ENCODE assay signal across 11 cellular contexts in the genomic region with DNA sequence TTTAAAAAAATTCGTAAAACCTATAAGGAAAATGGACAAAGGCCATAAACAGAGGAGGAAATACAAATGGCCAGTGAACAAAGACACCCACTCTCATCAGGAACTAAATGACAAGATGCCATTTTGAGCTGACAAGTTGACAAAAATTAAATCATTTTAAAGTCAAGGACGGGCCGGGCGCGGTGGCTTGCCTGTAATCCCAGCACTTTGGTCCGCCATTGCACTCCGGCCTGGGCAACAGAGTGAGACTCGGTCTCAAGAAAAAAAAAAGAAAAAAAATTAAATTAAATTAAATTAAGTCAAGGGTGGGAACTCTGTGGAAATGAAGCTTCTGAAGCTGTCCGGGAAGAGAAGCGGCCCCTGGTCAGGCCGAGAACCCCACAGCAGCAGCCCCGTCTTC. TPM values are rescaled to one million over a fixed set of nuclear protein-coding genes. Genes with fewer than 3 reads are reported as not detected.
A peak's percentile ranks its signal among the peaks of the same experiment; 100 is the strongest.
DNase-seq lines count a peak whose midpoint lies in the region; ATAC-seq, FAIRE-seq and TF ChIP-seq lines count a peak whose summit lies in the region.
"Had no signal": no experiment of that assay in that cellular context is flagged by ENCODE, and none has a peak within 500 bp of the region (broad histone marks: within the 10 kb centered on the region; RNA-seq: fewer than 3 reads in every experiment).

No MANE protein-coding gene starts in this region.

- peaks cover 37% of the 10 kb centered on the region for H3K79me2 ChIP-seq in astrocyte (ENCODE audit: insufficient read depth, low read length)

- H3K9me3 Mint-ChIP-seq in natural killer cell treated with Interleukin-12 subunit alpha and Interleukin-12 subunit beta and Interleukin-15 and Interleukin-18, amount 100 ng/mL, for 72 hours = no peaks in the 10 kb centered on the region
- no peaks in the 10 kb centered on the region for H3K9me3 Mint-ChIP-seq in natural killer cell
- no peaks in the 10 kb centered on the region for H3K9me3 Mint-ChIP-seq in astrocyte (ENCODE audit: unreplicated experiment)
- H3K9me3 Mint-ChIP-seq in memory B cell = no peaks in the 10 kb centered on the region

- peaks cover 7% of the 10 kb centered on the region for H3K4me1 ChIP-seq in astrocyte (ENCODE audit: insufficient read depth, low read length)
- H3K4me1 ChIP-seq in Peyer's patch = peaks cover 0 to 30% (median 6%) of the 10 kb centered on the region in 4 donors

- H3K27me3 Mint-ChIP-seq in natural killer cell treated with Interleukin-12 subunit alpha and Interleukin-12 subunit beta and Interleukin-15 and Interleukin-18, amount 100 ng/mL, for 72 hours = peaks cover 22 to 23% of the 10 kb centered on the region in 2 donors
- peaks cover 33 to 34% of the 10 kb centered on the region in 2 donors for H3K27me3 Mint-ChIP-seq in natural killer cell (ENCODE audit: low read depth in 2 of 2)
- peaks cover 13% of the 10 kb centered on the region for H3K27me3 Mint-ChIP-seq in astrocyte (ENCODE audit: low read depth, unreplicated experiment)
- H3K27me3 Mint-ChIP-seq in memory B cell = peaks cover 2% of the 10 kb centered on the region

- H3K4me2 ChIP-seq in astrocyte (ENCODE audit: low read length) = peak overlapping the region; percentile 94

- no peak overlapping the region for H3K27ac Mint-ChIP-seq in natural killer cell treated with Interleukin-12 subunit alpha and Interleukin-12 subunit beta and Interleukin-15 and Interleukin-18, amount 100 ng/mL, for 72 hours
- H3K27ac Mint-ChIP-seq in natural killer cell = no peak overlapping the region
- H3K27ac Mint-ChIP-seq in astrocyte (ENCODE audit: unreplicated experiment) = no peak overlapping the region
- H3K27ac Mint-ChIP-seq in memory B cell = no peak overlapping the region

- DNase-seq in natural killer cell treated with Interleukin-12 subunit alpha and Interleukin-12 subunit beta and Interleukin-15 and Interleukin-18, amount 100 ng/mL, for 72 hours (ENCODE audit: low spot score) = no peak
- DNase-seq in natural killer cell (no peak), astrocyte (ENCODE audit: low read depth) (no peak), memory B cell (ENCODE audit: low spot score in 2 of 2) (no peak), DMS153 (lab: John Stamatoyannopoulos, UW) (no peak), putamen (ENCODE audit: low spot score) (no peak), Peyer's patch (no peak)
- DNase-seq: activated gamma-delta T cell treated with Interleukin-2 at 50 U/mL for 16 hours, NCI-H524 had no signal

- no peak for ATAC-seq in natural killer cell treated with Interleukin-12 subunit alpha and Interleukin-12 subunit beta and Interleukin-15 and Interleukin-18, amount 100 ng/mL, for 72 hours
- ATAC-seq in natural killer cell (no peak), memory B cell (ENCODE audit: low read depth) (no peak), GM21786 (IDR thresholded peaks at IDR 0.05; ENCODE audit: unreplicated experiment) (no peak)

- H3K36me3 Mint-ChIP-seq in natural killer cell treated with Interleukin-12 subunit alpha and Interleukin-12 subunit beta and Interleukin-15 and Interleukin-18, amount 100 ng/mL, for 72 hours = peaks cover 13% of the 10 kb centered on the region
- no peaks in the 10 kb centered on the region for H3K36me3 Mint-ChIP-seq in natural killer cell
- H3K36me3 Mint-ChIP-seq in astrocyte (ENCODE audit: low read depth, unreplicated experiment) = peaks cover 4% of the 10 kb centered on the region
- peaks cover under 1% of the 10 kb centered on the region for H3K36me3 Mint-ChIP-seq in memory B cell

- peaks cover 8% of the 10 kb centered on the region for H3K36me3 ChIP-seq in astrocyte (ENCODE audit: insufficient read depth, low read length)
- peaks cover 0 to 9% (median 0%) of the 10 kb centered on the region in 3 donors for H3K36me3 ChIP-seq in Peyer's patch

- intact Hi-C loops in natural killer cell (cut with micrococcal nuclease) = no loop called here

- peak overlapping the region; percentile 83 for H2AFZ ChIP-seq in astrocyte (ENCODE audit: low read depth, low read length)

- no peak for TF ChIP-seq POLR2A in Peyer's patch (IDR thresholded peaks at IDR 0.05)

- H3K4me3 Mint-ChIP-seq in natural killer cell treated with Interleukin-12 subunit alpha and Interleukin-12 subunit beta and Interleukin-15 and Interleukin-18, amount 100 ng/mL, for 72 hours = peak overlapping the region; percentile 36
- no peak overlapping the region for H3K4me3 Mint-ChIP-seq in natural killer cell
- no peak overlapping the region for H3K4me3 Mint-ChIP-seq in astrocyte (ENCODE audit: unreplicated experiment)
- peak overlapping the region; percentile 92 for H3K4me3 Mint-ChIP-seq in memory B cell

- TF ChIP-seq CTCF in natural killer cell (IDR thresholded peaks at IDR 0.05) = no peak
- TF ChIP-seq CTCF in astrocyte (IDR thresholded peaks at IDR 0.05; ENCODE audit: insufficient read depth, low read depth, low read length) = no peak
- no peak for TF ChIP-seq CTCF in Peyer's patch (IDR thresholded peaks at IDR 0.05)

- no peak overlapping the region for H3K27ac ChIP-seq in astrocyte (ENCODE audit: low read depth, low read length)
- H3K27ac ChIP-seq in Peyer's patch = no peak overlapping the region
- H3K27ac ChIP-seq: epithelial cell of prostate had no signal

- H3K4me3 ChIP-seq in astrocyte (ENCODE audit: insufficient read depth, low read depth, low read length) = no peak overlapping the region
- peak overlapping the region in 2 of 4 donors; percentile 93 to 97 for H3K4me3 ChIP-seq in Peyer's patch

- peaks cover 13 to 15% of the 10 kb centered on the region in 2 donors for H3K4me1 Mint-ChIP-seq in natural killer cell treated with Interleukin-12 subunit alpha and Interleukin-12 subunit beta and Interleukin-15 and Interleukin-18, amount 100 ng/mL, for 72 hours (ENCODE audit: low read depth in 2 of 2)
- H3K4me1 Mint-ChIP-seq in natural killer cell = peaks cover 10% of the 10 kb centered on the region in 2 donors
- peaks cover 6% of the 10 kb centered on the region for H3K4me1 Mint-ChIP-seq in astrocyte (ENCODE audit: low read depth, unreplicated experiment)
- H3K4me1 Mint-ChIP-seq in memory B cell = peaks cover 13% of the 10 kb centered on the region

- H3K27me3 ChIP-seq in astrocyte (ENCODE audit: insufficient read depth, low read length) = peaks cover 16% of the 10 kb centered on the region
- peaks cover 0 to 7% of the 10 kb centered on the region in 2 donors for H3K27me3 ChIP-seq in Peyer's patch

- no peak overlapping the region for H3K9ac ChIP-seq in astrocyte (ENCODE audit: low read length)

- no peaks in the 10 kb centered on the region for H3K9me3 ChIP-seq in astrocyte (ENCODE audit: insufficient read depth, low read depth, low read length)
- no peaks in the 10 kb centered on the region for H3K9me3 ChIP-seq in Peyer's patch

- no peak for FAIRE-seq in astrocyte (lab: Jason Lieb, UNC)

- H4K20me1 ChIP-seq in astrocyte (ENCODE audit: insufficient read depth, low read length) = peaks cover 29% of the 10 kb centered on the region

RNA-seq across cellular contexts. Expression of a gene that starts 1.2 kb away (rescaled TPM):
- 10 to 100 TPM; 28.9 to 68.1 TPM for total RNA-seq in natural killer cell treated with Interleukin-12 subunit alpha and Interleukin-12 subunit beta and Interleukin-15 and Interleukin-18, amount 100 ng/mL, for 72 hours
- total RNA-seq in natural killer cell (10 to 100 TPM; 22.5 to 35.6 (median 34.7) TPM), astrocyte (19.2 and 19.7 TPM in 2 replicates), Peyer's patch (10 to 100 TPM in 3 of 4 donors, 1 to 10 TPM in 1; 8.1 to 77.6 (median 26.7) TPM)

RNA-seq across cellular contexts. Expression of a gene that starts 55.4 kb away (rescaled TPM):
- total RNA-seq in natural killer cell treated with Interleukin-12 subunit alpha and Interleukin-12 subunit beta and Interleukin-15 and Interleukin-18, amount 100 ng/mL, for 72 hours = 10 to 100 TPM; 41.7 to 62.4 TPM
- 10 to 100 TPM; 60.4 to 71.7 (median 66.1) TPM for total RNA-seq in natural killer cell
- total RNA-seq in astrocyte = 49.2 and 49.7 TPM in 2 replicates
- total RNA-seq in Peyer's patch = 10 to 100 TPM; 30.5 to 69.3 (median 62.8) TPM

Comparison
In these comparisons a context has a peak if more than half of its experiments do, and no peak if none do; other contexts are left out.
1. H3K4me3 Mint-ChIP-seq: peak in natural killer cell treated with Interleukin-12 subunit alpha and Interleukin-12 subunit beta and Interleukin-15 and Interleukin-18, amount 100 ng/mL, for 72 hours (single experiment) and memory B cell (single experiment); none in natural killer cell (single experiment) and astrocyte (single experiment).